In the genomic region with DNA sequence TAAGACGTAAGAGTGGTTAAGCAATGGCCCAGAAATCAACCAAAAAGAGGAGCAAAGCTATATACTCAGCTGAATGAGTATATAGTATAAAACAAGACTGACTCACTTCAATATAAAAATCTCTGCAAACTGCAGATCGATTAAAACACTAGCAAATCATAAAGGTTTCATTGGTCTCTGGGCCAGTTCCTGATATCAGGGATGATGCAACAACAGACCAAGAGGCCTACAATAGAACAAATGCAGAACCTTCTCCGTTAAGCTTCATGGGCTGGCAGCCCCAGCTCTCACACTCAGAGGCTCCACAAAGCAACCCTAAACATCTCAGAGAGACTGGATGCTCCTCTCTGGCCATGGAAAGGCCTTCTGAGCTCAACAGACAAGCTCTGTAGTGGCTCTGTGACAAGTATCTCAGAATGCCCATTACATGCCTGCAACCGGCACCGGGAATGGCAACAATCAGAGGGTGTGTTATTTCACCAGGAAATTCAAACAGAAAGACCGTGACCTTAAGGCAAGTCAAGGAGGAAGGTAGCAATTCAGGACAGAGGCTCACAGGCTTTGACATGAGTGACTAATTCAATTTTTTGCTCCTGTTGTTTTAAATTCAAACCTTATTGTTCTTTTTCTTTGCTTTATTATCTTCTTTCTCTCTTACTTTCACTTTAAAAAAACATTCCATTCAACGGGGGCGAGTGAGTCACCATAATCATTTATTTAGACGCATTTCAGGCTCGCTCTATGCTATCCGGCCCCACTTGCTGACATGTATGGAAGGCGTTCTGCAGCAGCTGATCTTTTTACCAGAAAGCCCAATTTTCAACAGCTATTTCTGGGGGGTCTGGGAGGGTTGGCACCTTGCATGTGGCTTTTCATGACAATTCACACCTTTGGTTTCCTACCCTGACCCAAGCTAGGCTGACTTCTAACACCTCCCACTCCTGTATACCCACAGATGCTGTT, we compare ENCODE assay signal across 9 cellular contexts. TPM values are rescaled to one million over a fixed set of nuclear protein-coding genes. Genes with fewer than 3 reads are reported as not detected.
DNase-seq lines count a peak whose midpoint lies in the region; ATAC-seq and TF ChIP-seq lines count a peak whose summit lies in the region.
"Had no signal": no experiment of that assay in that cellular context is flagged by ENCODE, and none has a peak within 500 bp of the region (broad histone marks: within the 10 kb centered on the region; RNA-seq: fewer than 3 reads in every experiment).

No MANE protein-coding gene starts in this region.

- no peaks in the 10 kb centered on the region for H3K27me3 ChIP-seq in CD4-positive, alpha-beta memory T cell (ENCODE audit: insufficient read depth, low read length)
- H3K27me3 ChIP-seq in fibroblast of lung (ENCODE audit: control insufficient read depth, insufficient read depth, low read length) = no peaks in the 10 kb centered on the region
- no peaks in the 10 kb centered on the region for H3K27me3 ChIP-seq in parathyroid adenoma (ENCODE audit: control insufficient read depth, insufficient read depth, low read length)

- H3K36me3 ChIP-seq in CD4-positive, alpha-beta memory T cell (ENCODE audit: insufficient read depth, low read length) = no peaks in the 10 kb centered on the region
- no peaks in the 10 kb centered on the region for H3K36me3 ChIP-seq in fibroblast of lung (ENCODE audit: control insufficient read depth, insufficient read depth, low read length)
- H3K36me3 ChIP-seq in parathyroid adenoma (ENCODE audit: control insufficient read depth, insufficient read depth, low read length) = no peaks in the 10 kb centered on the region

- H3K9me3 ChIP-seq in CD4-positive, alpha-beta memory T cell (ENCODE audit: control insufficient read depth in 1 of 2, low read length in 2 of 2) = no peaks in the 10 kb centered on the region
- H3K9me3 ChIP-seq in fibroblast of lung (ENCODE audit: control insufficient read depth, insufficient read depth, low read depth, low read length) (no peaks in the 10 kb centered on the region), parathyroid adenoma (ENCODE audit: control insufficient read depth, low read length) (no peaks in the 10 kb centered on the region)

- H3K4me3 Mint-ChIP-seq in CD4-positive, alpha-beta memory T cell = peak overlapping the region in 6 of 8 donors; percentile 1 to 69 (median 46)

- CTCF ChIA-PET in CD4-positive, alpha-beta memory T cell (lab: Charles Lee; ENCODE audit: partially characterized antibody) = interaction anchor here (1.1 kb wide), 1 partner anchor 42 kb away, joined by 6 read pairs; no protein-coding TSS in a partner anchor

- H3K79me2 ChIP-seq in fibroblast of lung (ENCODE audit: control insufficient read depth, insufficient read depth, low read length) (no peaks in the 10 kb centered on the region), parathyroid adenoma (no peaks in the 10 kb centered on the region)

- no peaks in the 10 kb centered on the region for H3K9me3 Mint-ChIP-seq in CD4-positive, alpha-beta memory T cell

- no peak overlapping the region for H3K4me3 ChIP-seq in CD4-positive, alpha-beta memory T cell (ENCODE audit: low read length in 2 of 2)
- H3K4me3 ChIP-seq in fibroblast of lung (replicated peaks in 1 of 4; ENCODE audit: control extremely low read depth in 1 of 4, insufficient read depth in 1 of 4, low read depth in 3 of 4, low read length in 4 of 4) (peak overlapping the region; percentile 40 to 59 (median 48)), parathyroid adenoma (ENCODE audit: low read depth, low read length) (no peak overlapping the region)

- no peaks in the 10 kb centered on the region for H4K20me1 ChIP-seq in fibroblast of lung (ENCODE audit: control insufficient read depth, extremely low read depth, insufficient read depth, low read length)

- H2AFZ ChIP-seq in fibroblast of lung (ENCODE audit: low read length) = peak overlapping the region; percentile 86
- H2AFZ ChIP-seq in parathyroid adenoma = peak overlapping the region; percentile 43

- peaks cover 0 to 5% (median 0%) of the 10 kb centered on the region in 4 donors for H3K4me1 Mint-ChIP-seq in CD4-positive, alpha-beta memory T cell

- H3K4me2 ChIP-seq in fibroblast of lung (ENCODE audit: extremely low read depth, insufficient read depth, low read length) (peak overlapping the region; percentile 100), parathyroid adenoma (ENCODE audit: low read length) (no peak overlapping the region)

- no peaks in the 10 kb centered on the region for H3K27me3 Mint-ChIP-seq in CD4-positive, alpha-beta memory T cell

- intact Hi-C loops in CD4-positive, alpha-beta memory T cell (cut with micrococcal nuclease) = no loop called here

- TF ChIP-seq CTCF in fibroblast of lung (conservative IDR thresholded peaks at IDR 0.05 in 1 of 2, IDR thresholded peaks at IDR 0.05 in 1 of 2; ENCODE audit: low read depth in 1 of 2, low read length in 2 of 2) (no peak), parathyroid adenoma (IDR thresholded peaks at IDR 0.05) (no peak), GM20000 (IDR thresholded peaks at IDR 0.05; ENCODE audit: extremely low read depth, missing control alignments) (no peak)

- DNase-seq in CD4-positive, alpha-beta memory T cell = no peak
- DNase-seq in RKO (ENCODE audit: low spot score) (peak; percentile 45), fibroblast of lung (ENCODE audit: low read depth in 2 of 2) (peak; percentile 75 to 83), GM20000 (ENCODE audit: low spot score) (no peak), NCI-H1417 (lab: John Stamatoyannopoulos, UW) (no peak)
- DNase-seq in stimulated activated naive CD8-positive, alpha-beta T cell treated with anti-CD3 and anti-CD28 coated beads, Interleukin-15, Interleukin-2, amounts not matched to agents 100 U/mL and 50 U/mL, for 24 hours = no peak

- no peaks in the 10 kb centered on the region for H3K4me1 ChIP-seq in CD4-positive, alpha-beta memory T cell (ENCODE audit: insufficient read depth, low read length)
- H3K4me1 ChIP-seq in fibroblast of lung (ENCODE audit: control insufficient read depth, extremely low read depth, insufficient read depth, low read length) (peaks cover 15% of the 10 kb centered on the region), parathyroid adenoma (no peaks in the 10 kb centered on the region)

- H3K9ac ChIP-seq in fibroblast of lung (ENCODE audit: insufficient read depth, low read length) (peak overlapping the region; percentile 48), parathyroid adenoma (no peak overlapping the region)

- no peaks in the 10 kb centered on the region for H3K36me3 Mint-ChIP-seq in CD4-positive, alpha-beta memory T cell

- no peak for ATAC-seq in stimulated activated naive CD8-positive, alpha-beta T cell treated with anti-CD3 and anti-CD28 coated beads, Interleukin-15, Interleukin-2, amounts not matched to agents 100 U/mL and 50 U/mL, for 24 hours
- no peak for ATAC-seq in HG02870 (IDR thresholded peaks at IDR 0.05; ENCODE audit: unreplicated experiment)

- H3K27ac Mint-ChIP-seq in CD4-positive, alpha-beta memory T cell = peak overlapping the region in 1 of 7 donors; percentile 54

- POLR2A ChIA-PET in CD4-positive, alpha-beta memory T cell (lab: Charles Lee; ENCODE audit: partially characterized antibody) = no interaction called here

- no peak overlapping the region for H3K27ac ChIP-seq in CD4-positive, alpha-beta memory T cell (ENCODE audit: low read depth, low read length)
- H3K27ac ChIP-seq in fibroblast of lung (ENCODE audit: insufficient read depth, low read length) (peak overlapping the region; percentile 86), parathyroid adenoma (peak overlapping the region; percentile 5)

RNA-seq across cellular contexts. Expression of a gene that starts 15.1 kb away (rescaled TPM):
- total RNA-seq in CD4-positive, alpha-beta memory T cell = under 1 TPM; 0.11 to 0.32 TPM
- polyA plus RNA-seq in CD4-positive, alpha-beta memory T cell = under 1 TPM in 1 of 2 donors, not detected in 1; 0.18 TPM
- 7.4 and 10.2 TPM in 2 replicates for total RNA-seq in fibroblast of lung
- 3.6 and 6.3 TPM in 2 replicates for polyA plus RNA-seq in fibroblast of lung
- polyA plus RNA-seq in fibroblast of lung (2012) = 3.1 and 4.1 TPM in 2 replicates
- 1.1 TPM in 1 of 2 replicates, not detected in the other for polyA minus RNA-seq in fibroblast of lung (ENCODE audit: low replicate concordance)
- total RNA-seq: NCI-H460 had no signal

Comparison
In these comparisons a context has a peak if more than half of its experiments do, and no peak if none do; other contexts are left out.
1. DNase-seq: peak in RKO (single experiment) and fibroblast of lung (2 of 2); none in CD4-positive, alpha-beta memory T cell (0 of 5), GM20000 (single experiment), stimulated activated naive CD8-positive, alpha-beta T cell treated with anti-CD3 and anti-CD28 coated beads, Interleukin-15, Interleukin-2, amounts not matched to agents 100 U/mL and 50 U/mL, for 24 hours (single experiment) and NCI-H1417 (0 of 3).
2. H3K4me3 ChIP-seq: peak in fibroblast of lung (4 of 4); none in CD4-positive, alpha-beta memory T cell (0 of 2) and parathyroid adenoma (single experiment).